ENCODE assay signal across 8 cellular contexts in genomic region chr9:114616684-114617520, GRCh38. TPM values are rescaled to one million over a fixed set of nuclear protein-coding genes. Genes with fewer than 3 reads are reported as not detected.
DNase-seq lines count a peak whose midpoint lies in the region; ATAC-seq and TF ChIP-seq lines count a peak whose summit lies in the region.

No MANE protein-coding gene starts in this region.

- peaks cover 13% of the 10 kb centered on the region for H3K36me3 Mint-ChIP-seq in MCF 10A (ENCODE audit: insufficient read depth, unreplicated experiment)

- H3K9me3 ChIP-seq in PC-9 (ENCODE audit: insufficient read depth, low read depth) = no peaks in the 10 kb centered on the region
- H3K9me3 ChIP-seq in left ventricle myocardium inferior (replicated peaks) = no peaks in the 10 kb centered on the region
- H3K9me3 ChIP-seq in tibial artery = no peaks in the 10 kb centered on the region

- H3K4me1 ChIP-seq in PC-9 (replicated peaks; ENCODE audit: insufficient read depth) = peaks cover 21% of the 10 kb centered on the region; the same call in 1 of the 2 replicates
- peaks cover 9% of the 10 kb centered on the region for H3K4me1 ChIP-seq in left ventricle myocardium inferior
- H3K4me1 ChIP-seq in tibial artery = peaks cover 0 to 23% (median 10%) of the 10 kb centered on the region in 4 donors

- in situ Hi-C loops in T47D (cut with HindIII; ENCODE audit: low pct_unique_long_range_greater_than_20kb, low sequenced_read_pairs) = no loop called here

- no peaks in the 10 kb centered on the region for H3K9me2 ChIP-seq in PC-9 (ENCODE audit: insufficient read depth)

- H3K27me3 ChIP-seq in PC-9 (ENCODE audit: insufficient read depth, low read depth) (no peaks in the 10 kb centered on the region), left ventricle myocardium inferior (ENCODE audit: low read depth) (no peaks in the 10 kb centered on the region), tibial artery (no peaks in the 10 kb centered on the region)

- H3K79me2 ChIP-seq in PC-9 (ENCODE audit: low read depth) = peaks cover 16% of the 10 kb centered on the region; the same call in 1 of the 2 replicates

- BruUV-seq in MCF 10A (replicated peaks; lab: Mats Ljungman, UMichigan) (no TSS peak), PC-9 (replicated peaks; lab: Mats Ljungman, UMichigan) (no TSS peak)

- no peak for TF ChIP-seq CTCF in MCF 10A (IDR thresholded peaks at IDR 0.05; ENCODE audit: unreplicated experiment)
- TF ChIP-seq CTCF in PC-9 (conservative IDR thresholded peaks at IDR 0.05) = no peak
- no peak for TF ChIP-seq CTCF in left ventricle myocardium inferior (IDR thresholded peaks at IDR 0.05; ENCODE audit: borderline replicate concordance)
- TF ChIP-seq CTCF in tibial artery (IDR thresholded peaks at IDR 0.05) = no peak

- no peaks in the 10 kb centered on the region for H3K9me3 Mint-ChIP-seq in MCF 10A (ENCODE audit: unreplicated experiment)

- DNase-seq in T47D (ENCODE audit: low read depth in 1 of 2, low spot score in 1 of 2) = peak; percentile 47 to 95
- no peak for DNase-seq in MCF 10A (ENCODE audit: unreplicated experiment)
- DNase-seq in PC-9 = no peak
- DNase-seq in left ventricle myocardium inferior = peak; percentile 67
- DNase-seq in tibial artery = peak; percentile 69 to 79
- no peak for DNase-seq in NCI-H1092 (lab: John Stamatoyannopoulos, UW)
- no peak for DNase-seq in HK-2 (ENCODE audit: unreplicated experiment)

- POLR2A ChIA-PET in MCF 10A (lab: Yijun Ruan, JAX) = interaction anchor here (0.7 kb wide), 2 partner anchors 8 to 29 kb away, joined by 3 read pairs; partner anchors contain the start of gene ATP6V1G1
- POLR2A ChIA-PET in PC-9 (lab: Charles Lee; ENCODE audit: unreplicated experiment) = no interaction called here

- peak; percentile 64 for ATAC-seq in HG02981 (IDR thresholded peaks at IDR 0.05; ENCODE audit: unreplicated experiment)

- H3K4me1 Mint-ChIP-seq in MCF 10A (ENCODE audit: insufficient read depth, unreplicated experiment) = peaks cover 11% of the 10 kb centered on the region

- H3K36me3 ChIP-seq in PC-9 (ENCODE audit: low read depth) (no peaks in the 10 kb centered on the region), left ventricle myocardium inferior (peaks cover 6% of the 10 kb centered on the region), tibial artery (peaks cover 0 to 12% (median 0%) of the 10 kb centered on the region in 3 donors)

- no peak overlapping the region for H3K4me2 ChIP-seq in PC-9

- no peak overlapping the region for H2AFZ ChIP-seq in PC-9

- no peak overlapping the region for H3K4me3 Mint-ChIP-seq in MCF 10A (ENCODE audit: unreplicated experiment)

- 0 out of 2 replicates have a peak overlapping the region, but pooled peaks have one; percentile 29 for H3K27ac ChIP-seq in PC-9
- H3K27ac ChIP-seq in left ventricle myocardium inferior (replicated peaks) = peak overlapping the region; percentile 5
- no peak overlapping the region for H3K27ac ChIP-seq in tibial artery

- CTCF ChIA-PET in MCF 10A (lab: Yijun Ruan, JAX) (interaction anchor here (0.6 to 1.5 kb wide), 3 partner anchors 36 to 461 kb away, joined by 3 to 9 read pairs (median 4); partner anchors contain the start of gene COL27A1), PC-9 (lab: Charles Lee) (no interaction called here)

- no peak overlapping the region for H3K4me3 ChIP-seq in PC-9
- no peak overlapping the region for H3K4me3 ChIP-seq in left ventricle myocardium inferior
- no peak overlapping the region for H3K4me3 ChIP-seq in tibial artery

- H3K27ac Mint-ChIP-seq in MCF 10A (ENCODE audit: low read depth, unreplicated experiment) = no peak overlapping the region

- H3K27me3 Mint-ChIP-seq in MCF 10A (ENCODE audit: insufficient read depth, unreplicated experiment) = no peaks in the 10 kb centered on the region

- intact Hi-C loops in MCF 10A (cut with micrococcal nuclease) = no loop called here
- intact Hi-C loops in PC-9 (cut with micrococcal nuclease; ENCODE audit: unreplicated experiment) = no loop called here
- intact Hi-C loops in left ventricle myocardium inferior (cut with micrococcal nuclease) = no loop called here
- intact Hi-C loops in tibial artery (cut with DNase I; ENCODE audit: low total_unique reads) = no loop called here

- peaks cover 11% of the 10 kb centered on the region; the same call in 1 of the 2 replicates for H3F3A ChIP-seq in PC-9 (ENCODE audit: insufficient read depth, low read depth)

- no peaks in the 10 kb centered on the region for H4K20me1 ChIP-seq in PC-9 (ENCODE audit: insufficient read depth)

RNA-seq across cellular contexts. Expression of gene TMEM268, which starts 5.8 kb away (rescaled TPM):
- total RNA-seq in MCF 10A (2022) (19.9 and 20.7 TPM in 2 replicates), PC-9 (2021) (6.6 and 12.1 TPM in 2 replicates), left ventricle myocardium inferior (3.5 TPM)

RNA-seq across cellular contexts. Expression of gene ATP6V1G1, which starts 29.3 kb away (rescaled TPM):
- 87.1 and 118 TPM in 2 replicates for total RNA-seq in MCF 10A (2022)
- 81.9 and 90.6 TPM in 2 replicates for total RNA-seq in PC-9 (2021)
- 81.1 TPM for total RNA-seq in left ventricle myocardium inferior

RNA-seq across cellular contexts. Expression of gene TEX53, which starts 40.7 kb away (rescaled TPM):
- total RNA-seq in MCF 10A (2022) = not detected in 2 replicates
- total RNA-seq in PC-9 (2021) = not detected in 2 replicates
- total RNA-seq in left ventricle myocardium inferior = not detected

Comparison
In these comparisons a context has a peak if more than half of its experiments do, and no peak if none do; other contexts are left out.
1. DNase-seq: peak in T47D (2 of 2), left ventricle myocardium inferior (single experiment) and tibial artery (2 of 2); none in MCF 10A (single experiment), PC-9 (0 of 2), NCI-H1092 (single experiment) and HK-2 (single experiment).
2. H3K27ac ChIP-seq: peak in PC-9 (single experiment) and left ventricle myocardium inferior (single experiment); none in tibial artery (0 of 2).